1 cellular context compared by ENCODE assay signal in genomic region chr2:159131267-159131790, GRCh38.
TF ChIP-seq lines count a peak whose summit lies in the region.

No MANE protein-coding gene starts in this region.

TF ChIP-seq in endothelial cell of umbilical vein, 7 proteins besides CTCF, POLR2A, EP300 and RAD21:
- no peak for TF ChIP-seq MYC (IDR thresholded peaks at IDR 0.05; ENCODE audit: low read depth, low read length)
- TF ChIP-seq FOS (IDR thresholded peaks at IDR 0.05; ENCODE audit: borderline replicate concordance, insufficient read depth, low read length): no peak
- TF ChIP-seq EZH2 (IDR thresholded peaks at IDR 0.05; ENCODE audit: borderline replicate concordance, low read depth, low read length, severe bottlenecking): no peak
- no peak for TF ChIP-seq MAX (IDR thresholded peaks at IDR 0.05; ENCODE audit: insufficient read depth, insufficient read length)
- TF ChIP-seq POLR2AphosphoS5 (IDR thresholded peaks at IDR 0.05; ENCODE audit: insufficient read depth, low read depth, low read length): no peak
- TF ChIP-seq GATA2 (IDR thresholded peaks at IDR 0.05; ENCODE audit: insufficient read depth, insufficient read length, low read depth, low read length): no peak
- no peak for TF ChIP-seq JUN (IDR thresholded peaks at IDR 0.05; ENCODE audit: borderline replicate concordance, insufficient read depth, insufficient read length, low read depth)
